ENCODE assay signal across 8 cellular contexts in genomic region chr16:70437582-70438324, GRCh38. TPM values are rescaled to one million over a fixed set of nuclear protein-coding genes. Genes with fewer than 3 reads are reported as not detected.
A peak's percentile ranks its signal among the peaks of the same experiment; 100 is the strongest.
DNase-seq lines count a peak whose midpoint lies in the region; ATAC-seq, FAIRE-seq and TF ChIP-seq lines count a peak whose summit lies in the region.

No MANE protein-coding gene starts in this region.

- H3K4me1 Mint-ChIP-seq in mesothelial cell of epicardium, result peaks cover 50% of the 10 kb centered on the region

- TF ChIP-seq CTCF in GM12875 (IDR thresholded peaks at IDR 0.05; ENCODE audit: borderline replicate concordance, insufficient read depth, low read depth, low read length) (no peak), bronchial epithelial cell (IDR thresholded peaks at IDR 0.05; ENCODE audit: insufficient read depth, low read length, severe bottlenecking) (no peak), mesothelial cell of epicardium (IDR thresholded peaks at IDR 0.05; ENCODE audit: unreplicated experiment) (no peak), upper lobe of right lung (IDR thresholded peaks at IDR 0.05) (no peak)

- peak overlapping the region; percentile 95 for H3K4me3 ChIP-seq in GM12875 (ENCODE audit: low read depth, low read length)
- H3K4me3 ChIP-seq in bronchial epithelial cell (ENCODE audit: low read depth, low read length), result peak overlapping the region; percentile 58
- peak overlapping the region; percentile 78 for H3K4me3 ChIP-seq in upper lobe of right lung

- ATAC-seq in upper lobe of right lung (no peak), HG02970 (IDR thresholded peaks at IDR 0.05; ENCODE audit: low FRiP score, unreplicated experiment) (no peak), HG02938 (IDR thresholded peaks at IDR 0.05; ENCODE audit: unreplicated experiment) (no peak), GM18502 (IDR thresholded peaks at IDR 0.05; ENCODE audit: poor library complexity, unreplicated experiment) (no peak)

- peak overlapping the region; percentile 97 for H3K4me3 Mint-ChIP-seq in mesothelial cell of epicardium

- H3K36me3 Mint-ChIP-seq in mesothelial cell of epicardium, result peaks cover 4% of the 10 kb centered on the region

- peaks cover 49% of the 10 kb centered on the region for H3K4me1 ChIP-seq in upper lobe of right lung

- DNase-seq in NCI-H524 (lab: John Stamatoyannopoulos, UW), result peak; percentile 57 to 73
- no peak for DNase-seq in bronchial epithelial cell (ENCODE audit: low read depth)
- DNase-seq in mesothelial cell of epicardium (ENCODE audit: low spot score in 2 of 2, unreplicated experiment in 2 of 2), result peak in 1 of 2 experiments; percentile 50
- no peak for DNase-seq in upper lobe of right lung

- no peaks in the 10 kb centered on the region for H3K9me3 Mint-ChIP-seq in mesothelial cell of epicardium

- no peaks in the 10 kb centered on the region for H3K27me3 ChIP-seq in bronchial epithelial cell (ENCODE audit: control insufficient read depth, insufficient read depth, low read length)
- no peaks in the 10 kb centered on the region for H3K27me3 ChIP-seq in upper lobe of right lung

- H3K36me3 ChIP-seq in bronchial epithelial cell (ENCODE audit: control insufficient read depth, insufficient read depth, low read length) (no peaks in the 10 kb centered on the region), upper lobe of right lung (no peaks in the 10 kb centered on the region)

- intact Hi-C loops in upper lobe of right lung (cut with DNase I), result loop anchor here (10.0 kb wide), 1 partner anchor 53 kb away; no protein-coding TSS in a partner anchor

- H3K27ac ChIP-seq in upper lobe of right lung, result peak overlapping the region; percentile 77

- peak overlapping the region; percentile 98 for H3K27ac Mint-ChIP-seq in mesothelial cell of epicardium

- no peaks in the 10 kb centered on the region for H3K27me3 Mint-ChIP-seq in mesothelial cell of epicardium (ENCODE audit: low read depth)

- no peak for FAIRE-seq in bronchial epithelial cell (lab: Jason Lieb, UNC)

- H3K9me3 ChIP-seq in upper lobe of right lung, result no peaks in the 10 kb centered on the region

RNA-seq across cellular contexts. Expression of gene ST3GAL2, which starts 1.1 kb away (rescaled TPM):
- 2.6 and 3.2 TPM in 2 replicates for total RNA-seq in bronchial epithelial cell
- total RNA-seq in mesothelial cell of epicardium, result 46.5 to 53.0 TPM (median 47.4 TPM) in 3 replicates
- 30.9 TPM for total RNA-seq in upper lobe of right lung

RNA-seq across cellular contexts. Expression of gene FCSK, which starts 16.6 kb away (rescaled TPM):
- total RNA-seq in bronchial epithelial cell (13.2 and 16.1 TPM in 2 replicates), mesothelial cell of epicardium (26.0 to 29.4 TPM (median 27.7 TPM) in 3 replicates), upper lobe of right lung (26.0 TPM)

Comparison
In these comparisons a context has a peak if more than half of its experiments do, and no peak if none do; other contexts are left out.
1. DNase-seq: peak in NCI-H524 (2 of 2); none in bronchial epithelial cell (single experiment) and upper lobe of right lung (single experiment).
2. Peak in every context shown above with its lines, with median percentiles within 50 percentile points of each other: H3K4me3 ChIP-seq.